Comparison of ENCODE assay signal across 17 cellular contexts in the genomic region with DNA sequence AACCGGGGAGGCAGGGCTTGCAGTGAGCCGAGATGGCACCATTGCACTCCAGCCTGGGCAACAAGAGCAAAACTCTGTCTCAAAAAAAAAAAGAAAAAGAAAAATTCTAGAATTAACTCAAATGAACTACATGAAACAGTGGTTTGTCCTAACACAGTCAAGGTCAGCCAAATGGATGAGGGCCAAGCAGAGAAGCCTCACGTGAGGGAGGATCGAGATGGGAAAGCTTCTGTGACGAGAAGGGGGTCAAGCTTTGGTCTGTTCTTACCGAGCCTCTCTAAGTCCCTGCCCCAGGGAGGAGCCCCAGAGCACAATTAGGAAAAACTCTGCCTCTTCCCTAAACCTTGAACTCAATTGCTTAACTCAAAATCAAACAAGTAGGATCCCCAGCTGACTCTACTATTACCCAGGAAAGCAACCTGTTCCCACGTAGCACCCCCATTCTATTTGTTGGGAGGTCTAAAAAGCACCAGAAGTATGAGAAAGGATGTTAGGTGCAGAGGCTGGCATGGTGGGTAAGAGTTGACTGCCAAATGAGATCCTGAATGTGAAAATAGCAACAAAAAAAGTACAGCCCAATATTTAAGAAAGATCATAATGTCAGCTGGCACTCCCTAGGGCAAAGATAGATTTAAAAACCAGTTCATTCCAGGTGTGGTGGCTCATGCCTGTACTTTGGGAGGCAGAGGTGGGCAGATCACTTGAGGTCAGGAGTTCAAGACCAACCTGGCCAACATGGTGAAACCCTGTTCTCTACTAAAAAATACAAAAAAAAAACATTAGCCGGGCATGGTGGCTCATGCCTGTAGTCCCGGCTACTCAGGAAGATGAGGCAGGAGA. TPM values are rescaled to one million over a fixed set of nuclear protein-coding genes. Genes with fewer than 3 reads are reported as not detected.
DNase-seq lines count a peak whose midpoint lies in the region; ATAC-seq, FAIRE-seq and TF ChIP-seq lines count a peak whose summit lies in the region.
"Had no signal": no experiment of that assay in that cellular context is flagged by ENCODE, and none has a peak within 500 bp of the region (broad histone marks: within the 10 kb centered on the region; RNA-seq: fewer than 3 reads in every experiment).

No MANE protein-coding gene starts in this region.

- H3K79me2 ChIP-seq in K562 (ENCODE audit: control insufficient read depth, insufficient read depth, low read length) = no peaks in the 10 kb centered on the region

- POLR2A ChIA-PET in K562 (lab: Yijun Ruan, JAX) = no interaction called here
- POLR2A ChIA-PET in CD8-positive, alpha-beta T cell (lab: Charles Lee) = no interaction called here

- H3K9me1 ChIP-seq in K562 (ENCODE audit: control insufficient read depth, insufficient read depth, low read length) = no peaks in the 10 kb centered on the region

- in situ Hi-C loops in K562 (cut with MboI) = no loop called here

- ATAC-seq in K562 = 0 out of 3 replicates have a peak, but pooled peaks have one; percentile 32
- peak; percentile 93 for ATAC-seq in left lobe of liver
- ATAC-seq in GM21447 (IDR thresholded peaks at IDR 0.05; ENCODE audit: unreplicated experiment) = no peak
- ATAC-seq in CD8-positive, alpha-beta T cell = no peak
- ATAC-seq: A549, HCT116 had no signal

- TF ChIP-seq RAD21 in K562 (CRISPR knock-in tag; conservative IDR thresholded peaks at IDR 0.05 in 1 of 2, IDR thresholded peaks at IDR 0.05 in 1 of 2) = no peak

- no peak overlapping the region for H3K4me3 Mint-ChIP-seq in osteocyte (ENCODE audit: unreplicated experiment)
- no peak overlapping the region for H3K4me3 Mint-ChIP-seq in activated naive CD4-positive, alpha-beta T cell treated with anti-CD3 and anti-CD28 coated beads, Interleukin-2, amount 10 ng/mL, durations not matched to agents 7 days and 5 days
- no peak overlapping the region for H3K4me3 Mint-ChIP-seq in CD8-positive, alpha-beta T cell
- H3K4me3 Mint-ChIP-seq: CD8-positive, alpha-beta memory T cell had no signal

- H3K27ac Mint-ChIP-seq in osteocyte (ENCODE audit: unreplicated experiment) = peak overlapping the region; percentile 1
- no peak overlapping the region for H3K27ac Mint-ChIP-seq in activated naive CD4-positive, alpha-beta T cell treated with anti-CD3 and anti-CD28 coated beads, Interleukin-2, amount 10 ng/mL, durations not matched to agents 7 days and 5 days
- H3K27ac Mint-ChIP-seq in CD8-positive, alpha-beta T cell = no peak overlapping the region
- H3K27ac Mint-ChIP-seq: CD8-positive, alpha-beta memory T cell had no signal

- DNase-seq in K562 (ENCODE audit: extremely low read depth in 1 of 4, low spot score in 3 of 4) (no peak), left lobe of liver (ENCODE audit: low spot score) (peak; percentile 57), osteocyte (ENCODE audit: extremely low spot score, unreplicated experiment) (no peak)
- DNase-seq in activated naive CD4-positive, alpha-beta T cell treated with anti-CD3 and anti-CD28 coated beads, Interleukin-2, amount 10 ng/mL, durations not matched to agents 7 days and 5 days = no peak
- DNase-seq in CD8-positive, alpha-beta T cell = no peak
- DNase-seq: BE2C; Caco-2; CD8-positive, alpha-beta memory T cell; DND-41; GDM1 had no signal

- H3K27ac ChIP-seq in K562 (ENCODE audit: extremely low read depth, low read depth, low read length) = no peak overlapping the region
- H3K27ac ChIP-seq in CD8-positive, alpha-beta T cell (ENCODE audit: low read depth, low read length) = no peak overlapping the region
- H3K27ac ChIP-seq: A549, C4-2B, HL-60 had no signal

- no peak for TF ChIP-seq POLR2A in K562 (conservative IDR thresholded peaks at IDR 0.05)

- CTCF ChIA-PET in K562 (lab: Yijun Ruan, JAX; ENCODE audit: low intra/inter-chr PET ratio) = no interaction called here
- CTCF ChIA-PET in activated naive CD4-positive, alpha-beta T cell treated with anti-CD3 and anti-CD28 coated beads, Interleukin-2, amount 10 ng/mL, durations not matched to agents 7 days and 5 days (lab: Charles Lee) = interaction anchor here (0.6 kb wide), 1 partner anchor 43 kb away, joined by 3 read pairs; no protein-coding TSS in a partner anchor
- CTCF ChIA-PET in CD8-positive, alpha-beta T cell (lab: Charles Lee) = interaction anchor here (2.1 kb wide), 1 partner anchor 14 kb away, joined by 7 read pairs; a partner anchor contains a TSS

- intact Hi-C loops in K562 (cut with micrococcal nuclease) = no loop called here
- intact Hi-C loops in CD8-positive, alpha-beta T cell (cut with DNase I, micrococcal nuclease) = no loop called here

- TF ChIP-seq CTCF in K562 (IDR thresholded peaks at IDR 0.05 in 2 of 3, conservative IDR thresholded peaks at IDR 0.05 in 1 of 3; ENCODE audit: insufficient read depth in 2 of 3, low read depth in 1 of 3, low read length in 3 of 3) (no peak), osteocyte (IDR thresholded peaks at IDR 0.05) (no peak)
- TF ChIP-seq CTCF in CD8-positive, alpha-beta T cell (IDR thresholded peaks at IDR 0.05) = no peak

- no peak for FAIRE-seq in K562 (lab: Jason Lieb, UNC)
- FAIRE-seq: A549, GM12892, GM19239 had no signal

- H4K20me1 ChIP-seq in K562 (replicated peaks; ENCODE audit: control insufficient read depth, insufficient read depth, low read length) = no peaks in the 10 kb centered on the region

- H3K36me3 ChIP-seq in K562 (ENCODE audit: control insufficient read depth, insufficient read depth, low read length) = no peaks in the 10 kb centered on the region
- H3K36me3 ChIP-seq in CD8-positive, alpha-beta T cell (ENCODE audit: insufficient read depth, low read length) = no peaks in the 10 kb centered on the region

- H2AFZ ChIP-seq in K562 (ENCODE audit: low read depth, low read length) = no peak overlapping the region

- no peaks in the 10 kb centered on the region for H3K9me3 Mint-ChIP-seq in osteocyte (ENCODE audit: unreplicated experiment)
- H3K9me3 Mint-ChIP-seq in activated naive CD4-positive, alpha-beta T cell treated with anti-CD3 and anti-CD28 coated beads, Interleukin-2, amount 10 ng/mL, durations not matched to agents 7 days and 5 days = no peaks in the 10 kb centered on the region
- H3K9me3 Mint-ChIP-seq in CD8-positive, alpha-beta T cell = no peaks in the 10 kb centered on the region

- TF ChIP-seq EP300 in K562 (IDR thresholded peaks at IDR 0.05; ENCODE audit: low read length) = no peak

- no TSS peak for BruUV-seq in K562 (replicated peaks; lab: Mats Ljungman, UMichigan)

- WGBS in K562 (ENCODE audit: insufficient coverage, low coverage, missing lambda C conversion rate) = 1% methylated on average over 9 of the region's 9 CpGs

- H3K27me3 Mint-ChIP-seq in osteocyte (ENCODE audit: unreplicated experiment) = no peaks in the 10 kb centered on the region
- peaks cover 10% of the 10 kb centered on the region for H3K27me3 Mint-ChIP-seq in activated naive CD4-positive, alpha-beta T cell treated with anti-CD3 and anti-CD28 coated beads, Interleukin-2, amount 10 ng/mL, durations not matched to agents 7 days and 5 days
- H3K27me3 Mint-ChIP-seq in CD8-positive, alpha-beta T cell (ENCODE audit: low read depth) = peaks cover 2% of the 10 kb centered on the region

- no peaks in the 10 kb centered on the region for H3K9me3 ChIP-seq in K562 (replicated peaks; ENCODE audit: control insufficient read depth, insufficient read depth, low read depth, low read length)
- H3K9me3 ChIP-seq in CD8-positive, alpha-beta T cell (ENCODE audit: low read length) = no peaks in the 10 kb centered on the region
- H3K9me3 ChIP-seq: A549, BE2C, Caco-2 had no signal

- peaks cover 20% of the 10 kb centered on the region for H3K36me3 Mint-ChIP-seq in osteocyte (ENCODE audit: unreplicated experiment)
- H3K36me3 Mint-ChIP-seq in activated naive CD4-positive, alpha-beta T cell treated with anti-CD3 and anti-CD28 coated beads, Interleukin-2, amount 10 ng/mL, durations not matched to agents 7 days and 5 days = no peaks in the 10 kb centered on the region
- H3K36me3 Mint-ChIP-seq in CD8-positive, alpha-beta T cell = no peaks in the 10 kb centered on the region
- H3K36me3 Mint-ChIP-seq: CD8-positive, alpha-beta memory T cell had no signal

- H3K9ac ChIP-seq in K562 (ENCODE audit: insufficient read depth in 1 of 2, low read depth in 2 of 2, low read length in 2 of 2) = no peak overlapping the region

- H3K4me3 ChIP-seq in K562 = no peak overlapping the region
- H3K4me3 ChIP-seq in CD8-positive, alpha-beta T cell (ENCODE audit: low read depth, low read length) = no peak overlapping the region
- H3K4me3 ChIP-seq: A549 had no signal

- H3K4me1 Mint-ChIP-seq in osteocyte (ENCODE audit: unreplicated experiment) = peaks cover 9% of the 10 kb centered on the region
- no peaks in the 10 kb centered on the region for H3K4me1 Mint-ChIP-seq in activated naive CD4-positive, alpha-beta T cell treated with anti-CD3 and anti-CD28 coated beads, Interleukin-2, amount 10 ng/mL, durations not matched to agents 7 days and 5 days
- H3K4me1 Mint-ChIP-seq in CD8-positive, alpha-beta T cell (ENCODE audit: low read depth) = no peaks in the 10 kb centered on the region
- H3K4me1 Mint-ChIP-seq: CD8-positive, alpha-beta memory T cell had no signal

- peaks cover 36 to 50% of the 10 kb centered on the region in 2 experiments; a peak in 4 of 5 replicates for H3K27me3 ChIP-seq in K562 (ENCODE audit: control insufficient read depth in 2 of 2, insufficient read depth in 2 of 2, low read length in 2 of 2)
- H3K27me3 ChIP-seq in CD8-positive, alpha-beta T cell (ENCODE audit: insufficient read depth, low read length) = no peaks in the 10 kb centered on the region
- H3K27me3 ChIP-seq: BE2C had no signal

- H3K4me1 ChIP-seq in K562 (replicated peaks in 1 of 2; ENCODE audit: control insufficient read depth in 2 of 2, insufficient read depth in 2 of 2, low read length in 2 of 2) = no peaks in the 10 kb centered on the region
- H3K4me1 ChIP-seq in CD8-positive, alpha-beta T cell (ENCODE audit: insufficient read depth, low read length) = no peaks in the 10 kb centered on the region
- H3K4me1 ChIP-seq: BE2C had no signal

- no peak overlapping the region for H3K4me2 ChIP-seq in K562 (ENCODE audit: insufficient read depth, low read length)
- H3K4me2 ChIP-seq: A549 had no signal

RNA-seq across cellular contexts. Expression of a gene that starts 7.2 kb away (rescaled TPM):
- total RNA-seq in K562 (2011; cell fraction: chromatin; rRNA removed; ENCODE audit: low replicate concordance) = not detected in 2 replicates
- not detected in 2 replicates for total RNA-seq in K562 (2011; cell fraction: nucleolus; rRNA removed)
- total RNA-seq in K562 (2011; cell fraction: nucleoplasm; rRNA removed) = 0.15 TPM in 1 of 2 replicates, not detected in the other
- total RNA-seq in K562 (2014; rRNA removed) (not detected in 2 replicates), K562 (2014; rRNA removed; fragmentation: Illumina TruSeq; extraction: Trizol) (not detected in 2 replicates), K562 (2015; rRNA removed; fragmentation: Illumina TruSeq; extraction: Trizol) (not detected in 2 replicates), K562 (2021) (0.38 and 0.49 TPM in 2 replicates), left lobe of liver (128 TPM), osteocyte (117 and 130 TPM in 2 replicates)
- polyA plus RNA-seq in K562 (2011; rRNA removed) (0.04 TPM in 1 of 2 replicates, not detected in the other), K562 (2014; fragmentation: Illumina TruSeq; extraction: Trizol) (not detected in 2 replicates), K562 (2014; fragmentation: Nextera tagmentation; extraction: Ambion mirVana) (not detected), K562 (2014; rRNA removed) (not detected in 2 replicates)
- polyA plus RNA-seq in K562 (2011; cell fraction: cytosol; rRNA removed) = not detected in 2 replicates
- not detected in 2 replicates for polyA plus RNA-seq in K562 (2011; cell fraction: nucleus; rRNA removed)
- polyA plus RNA-seq in K562 (2012) = 0.16 TPM in 1 of 2 replicates, not detected in the other
- not detected in 2 replicates for polyA minus RNA-seq in K562 (2011; rRNA and poly(A)+ RNA removed)
- not detected in 2 replicates for polyA minus RNA-seq in K562 (2011; cell fraction: cytosol; rRNA and poly(A)+ RNA removed)
- 0.67 TPM in 1 of 2 replicates, not detected in the other for polyA minus RNA-seq in K562 (2011; cell fraction: nucleus; rRNA and poly(A)+ RNA removed)
- total RNA-seq in CD8-positive, alpha-beta T cell = 1 to 10 TPM; 1.1 to 1.2 TPM

RNA-seq across cellular contexts. Expression of a gene that starts 13.0 kb away (rescaled TPM):
- 37.3 and 64.3 TPM in 2 replicates for total RNA-seq in K562 (2011; cell fraction: chromatin; rRNA removed; ENCODE audit: low replicate concordance)
- total RNA-seq in K562 (2011; cell fraction: nucleolus; rRNA removed) = 28.2 and 28.4 TPM in 2 replicates
- 17.1 and 29.6 TPM in 2 replicates for total RNA-seq in K562 (2011; cell fraction: nucleoplasm; rRNA removed)
- total RNA-seq in K562 (2014; rRNA removed) (20.2 and 24.9 TPM in 2 replicates), K562 (2014; rRNA removed; fragmentation: Illumina TruSeq; extraction: Trizol) (46.8 and 55.3 TPM in 2 replicates), K562 (2015; rRNA removed; fragmentation: Illumina TruSeq; extraction: Trizol) (46.9 and 47.5 TPM in 2 replicates), K562 (2021) (25.8 and 26.1 TPM in 2 replicates), left lobe of liver (13.6 TPM), osteocyte (43.4 and 51.1 TPM in 2 replicates)
- polyA plus RNA-seq in K562 (2011; rRNA removed) (20.1 and 33.4 TPM in 2 replicates), K562 (2014; fragmentation: Illumina TruSeq; extraction: Trizol) (37.7 and 43.5 TPM in 2 replicates), K562 (2014; fragmentation: Nextera tagmentation; extraction: Ambion mirVana) (10 to 100 TPM; 56.1 to 59.8 TPM), K562 (2014; rRNA removed) (27.7 and 35.1 TPM in 2 replicates)
- 18.0 and 26.0 TPM in 2 replicates for polyA plus RNA-seq in K562 (2011; cell fraction: cytosol; rRNA removed)
- 5.1 and 5.3 TPM in 2 replicates for polyA plus RNA-seq in K562 (2011; cell fraction: nucleus; rRNA removed)
- polyA plus RNA-seq in K562 (2012) = 18.9 and 32.2 TPM in 2 replicates
- polyA minus RNA-seq in K562 (2011; rRNA and poly(A)+ RNA removed) = 58.4 and 72.4 TPM in 2 replicates
- polyA minus RNA-seq in K562 (2011; cell fraction: cytosol; rRNA and poly(A)+ RNA removed) = 7.6 and 18.0 TPM in 2 replicates
- 10.2 and 20.2 TPM in 2 replicates for polyA minus RNA-seq in K562 (2011; cell fraction: nucleus; rRNA and poly(A)+ RNA removed)
- total RNA-seq in CD8-positive, alpha-beta T cell = 10 to 100 TPM; 29.4 to 32.8 TPM

Comparison
In these comparisons a context has a peak if more than half of its experiments do, and no peak if none do; other contexts are left out.
1. ATAC-seq: peak in K562 (single experiment) and left lobe of liver (single experiment); none in GM21447 (single experiment) and CD8-positive, alpha-beta T cell (single experiment).
2. RNA of a gene that starts 7.2 kb away (total RNA-seq): 128 TPM in left lobe of liver (single experiment) and 117 to 130 TPM in osteocyte; 1.1 to 1.2 TPM in CD8-positive, alpha-beta T cell and 0.15 to 0.49 TPM in K562; every median in the first group is over 10 times any median in the second.